17 cellular contexts compared by ENCODE assay signal in the genomic region with DNA sequence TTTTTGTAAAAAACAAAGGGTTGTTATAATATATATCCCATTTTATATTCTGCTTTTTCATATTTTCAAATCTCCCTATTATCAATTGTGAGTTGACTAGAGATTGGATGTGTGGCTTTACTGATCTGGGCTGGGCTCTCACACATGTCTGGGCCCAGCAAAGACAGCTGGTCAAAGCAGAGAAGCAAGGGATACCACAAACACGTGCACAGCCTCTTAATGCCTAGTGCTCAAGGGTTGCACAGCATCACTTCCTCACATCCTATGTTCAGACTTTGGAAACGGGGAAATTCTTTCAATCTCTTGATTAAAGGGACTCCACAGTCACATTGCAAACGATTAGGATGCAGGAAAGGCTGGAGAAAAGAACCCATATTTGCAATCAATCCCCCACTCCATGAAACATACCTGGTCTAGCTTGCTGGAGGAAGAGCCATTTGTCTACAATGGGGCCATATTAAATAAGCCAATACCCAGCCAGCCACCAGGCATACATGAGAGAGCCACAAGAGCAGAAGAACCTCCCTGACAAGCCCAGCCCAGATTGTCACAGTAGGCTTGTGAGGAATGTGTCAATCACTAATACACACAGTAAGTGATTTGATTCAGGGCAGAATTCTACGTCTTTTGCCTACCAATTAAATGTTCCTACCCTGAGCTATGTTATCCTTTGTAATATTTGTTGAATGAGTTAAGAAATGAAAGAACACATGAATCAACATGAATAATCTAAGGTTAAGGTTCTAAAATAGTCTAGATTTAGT.
"Had no signal": no experiment of that assay in that cellular context is flagged by ENCODE, and none has a peak within 500 bp of the region (broad histone marks: within the 10 kb centered on the region; RNA-seq: fewer than 3 reads in every experiment).

No MANE protein-coding gene starts in this region.

- DNase-seq: activated CD4-positive, alpha-beta T cell treated with anti-CD3 and anti-CD28 coated beads for 1 hour; activated CD4-positive, alpha-beta T cell treated with anti-CD3 and anti-CD28 coated beads, Interleukin-2, amount 50 U/mL, for 4 hours; activated naive CD4-positive, alpha-beta T cell treated with Interleukin-2 at 50 U/mL for 16 hours; islet precursor cell; mucosa of descending colon; naive thymus-derived CD8-positive, alpha-beta T cell; retina; small intestine; stimulated activated CD4-positive, alpha-beta T cell treated with anti-CD3 and anti-CD28 coated beads, Interleukin-4, amount 100 ng/mL, for 24 hours; stimulated activated naive CD4-positive, alpha-beta T cell treated with Interleukin-2 at 50 U/mL for 16 hours; substantia nigra; uterus had no signal

- ATAC-seq: activated T-helper 17 cell treated with anti-CD3 and anti-CD28 coated beads, Interleukin-2, amount 50 U/mL, for 72 hours; gastroesophageal sphincter; mucosa of descending colon; naive thymus-derived CD8-positive, alpha-beta T cell had no signal

- H3K4me3 ChIP-seq: gastroesophageal sphincter, mucosa of descending colon, tibial nerve, uterus had no signal

- H3K36me3 ChIP-seq: gastroesophageal sphincter, tibial nerve, uterus had no signal

- H3K27me3 ChIP-seq: gastroesophageal sphincter, tibial nerve, uterus had no signal

- H3K27ac ChIP-seq: epithelial cell of prostate, tibial nerve, VCaP had no signal
